8 cellular contexts compared by ENCODE assay signal in the genomic region with DNA sequence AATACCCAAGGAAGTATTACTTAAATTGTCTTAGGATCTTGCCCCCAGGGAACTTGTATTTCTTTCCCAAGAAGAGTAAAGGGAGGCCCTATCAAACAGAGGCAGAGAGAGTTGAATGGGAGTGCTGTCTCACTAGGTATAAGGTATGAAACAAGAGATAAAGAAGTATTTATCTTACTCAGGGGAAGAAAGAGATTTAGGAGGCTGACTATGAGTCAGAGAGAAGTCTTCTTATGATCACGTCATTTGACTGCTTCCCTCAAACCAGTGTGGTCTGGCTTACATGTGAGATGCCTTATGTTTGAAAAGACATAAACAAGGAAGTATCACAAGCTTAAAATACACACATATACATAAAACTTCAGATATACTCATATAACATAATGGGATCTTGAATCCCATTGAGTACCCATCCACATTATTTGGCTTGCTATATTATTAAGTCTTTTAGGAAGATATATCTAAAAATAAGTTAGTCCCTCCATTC. TPM values are rescaled to one million over a fixed set of nuclear protein-coding genes. Genes with fewer than 3 reads are reported as not detected.
DNase-seq lines count a peak whose midpoint lies in the region; ATAC-seq and TF ChIP-seq lines count a peak whose summit lies in the region.

No MANE protein-coding gene starts in this region.

- peak overlapping the region; percentile 60 for H3K4me3 Mint-ChIP-seq in stimulated activated effector memory CD8-positive, alpha-beta T cell treated with anti-CD3 and anti-CD28 coated beads, Interleukin-12 subunit alpha, Interleukin-12 subunit beta, amount 100 ng/mL, for 72 hours

- ATAC-seq in HG03039 (IDR thresholded peaks at IDR 0.05; ENCODE audit: unreplicated experiment) = peak; percentile 55
- peak; percentile 87 for ATAC-seq in stimulated activated effector memory CD8-positive, alpha-beta T cell treated with anti-CD3 and anti-CD28 coated beads, Interleukin-12 subunit alpha, Interleukin-12 subunit beta, amount 100 ng/mL, for 72 hours

- in situ Hi-C loops in SK-MEL-5 (cut with HindIII; ENCODE audit: low pct_unique_long_range_greater_than_20kb, low sequenced_read_pairs) = no loop called here

- peaks cover 86% of the 10 kb centered on the region for H3K4me1 Mint-ChIP-seq in stimulated activated effector memory CD8-positive, alpha-beta T cell treated with anti-CD3 and anti-CD28 coated beads, Interleukin-12 subunit alpha, Interleukin-12 subunit beta, amount 100 ng/mL, for 72 hours

- H3K27ac ChIP-seq in epithelial cell of prostate (peak overlapping the region; percentile 45), uterus (peak overlapping the region in 1 of 2 donors; percentile 43)

- no peak for TF ChIP-seq CTCF in uterus (IDR thresholded peaks at IDR 0.05)

- peaks cover 13% of the 10 kb centered on the region for H3K36me3 Mint-ChIP-seq in stimulated activated effector memory CD8-positive, alpha-beta T cell treated with anti-CD3 and anti-CD28 coated beads, Interleukin-12 subunit alpha, Interleukin-12 subunit beta, amount 100 ng/mL, for 72 hours

- intact Hi-C loops in uterus (cut with DNase I; ENCODE audit: low total_unique reads) = no loop called here

- no peaks in the 10 kb centered on the region for H3K36me3 ChIP-seq in uterus

- peak; percentile 29 for DNase-seq in stimulated activated CD4-positive, alpha-beta T cell treated with anti-CD3 and anti-CD28 coated beads, Interleukin-1b, Interleukin-23, amount 100 ng/mL, for 48 hours
- DNase-seq in stimulated activated CD4-positive, alpha-beta T cell treated with anti-CD3 and anti-CD28 coated beads, Interleukin-4, amount 100 ng/mL, for 1 hour = no peak
- DNase-seq in SK-MEL-5 (ENCODE audit: low read depth, low spot score) (peak; percentile 97), epithelial cell of prostate (ENCODE audit: low read depth, low spot score) (peak; percentile 91), uterus (no peak), NCI-H1694 (lab: John Stamatoyannopoulos, UW) (no peak)
- DNase-seq in stimulated activated effector memory CD8-positive, alpha-beta T cell treated with anti-CD3 and anti-CD28 coated beads, Interleukin-12 subunit alpha, Interleukin-12 subunit beta, amount 100 ng/mL, for 72 hours (ENCODE audit: low spot score in 2 of 2) = no peak

- H3K4me1 ChIP-seq in uterus = no peaks in the 10 kb centered on the region

- no peaks in the 10 kb centered on the region for H3K9me3 ChIP-seq in uterus

- H3K27ac Mint-ChIP-seq in stimulated activated effector memory CD8-positive, alpha-beta T cell treated with anti-CD3 and anti-CD28 coated beads, Interleukin-12 subunit alpha, Interleukin-12 subunit beta, amount 100 ng/mL, for 72 hours = peak overlapping the region; percentile 96

- no peak for TF ChIP-seq POLR2A in uterus (IDR thresholded peaks at IDR 0.05)

- no peak overlapping the region for H3K4me3 ChIP-seq in uterus

- no peaks in the 10 kb centered on the region for H3K27me3 ChIP-seq in uterus

- H3K9me3 Mint-ChIP-seq in stimulated activated effector memory CD8-positive, alpha-beta T cell treated with anti-CD3 and anti-CD28 coated beads, Interleukin-12 subunit alpha, Interleukin-12 subunit beta, amount 100 ng/mL, for 72 hours = no peaks in the 10 kb centered on the region

RNA-seq across cellular contexts. Expression of gene DUSP10, which starts 29.6 kb away (rescaled TPM):
- 90.7 and 101 TPM in 2 replicates for total RNA-seq in SK-MEL-5 (2014; rRNA removed; shearing (Covaris generic))
- 75.5 and 84.1 TPM in 2 replicates for polyA plus RNA-seq in SK-MEL-5 (2015; cell fraction: cytosol; rRNA removed)
- polyA plus RNA-seq in SK-MEL-5 (2015; cell fraction: nucleus; rRNA removed) = 58.0 and 67.2 TPM in 2 replicates
- total RNA-seq in uterus = 10 to 100 TPM in 1 of 4 donors, 1 to 10 TPM in 2, under 1 TPM in 1; 0.26 to 10.9 (median 5.5) TPM

Comparison
In these comparisons a context has a peak if more than half of its experiments do, and no peak if none do; other contexts are left out.
1. DNase-seq: peak in stimulated activated CD4-positive, alpha-beta T cell treated with anti-CD3 and anti-CD28 coated beads, Interleukin-1b, Interleukin-23, amount 100 ng/mL, for 48 hours (single experiment), SK-MEL-5 (single experiment) and epithelial cell of prostate (single experiment); none in stimulated activated CD4-positive, alpha-beta T cell treated with anti-CD3 and anti-CD28 coated beads, Interleukin-4, amount 100 ng/mL, for 1 hour (single experiment), stimulated activated effector memory CD8-positive, alpha-beta T cell treated with anti-CD3 and anti-CD28 coated beads, Interleukin-12 subunit alpha, Interleukin-12 subunit beta, amount 100 ng/mL, for 72 hours (0 of 2), uterus (0 of 2) and NCI-H1694 (single experiment).